Comparison of ENCODE assay signal across 11 cellular contexts in the genomic region with DNA sequence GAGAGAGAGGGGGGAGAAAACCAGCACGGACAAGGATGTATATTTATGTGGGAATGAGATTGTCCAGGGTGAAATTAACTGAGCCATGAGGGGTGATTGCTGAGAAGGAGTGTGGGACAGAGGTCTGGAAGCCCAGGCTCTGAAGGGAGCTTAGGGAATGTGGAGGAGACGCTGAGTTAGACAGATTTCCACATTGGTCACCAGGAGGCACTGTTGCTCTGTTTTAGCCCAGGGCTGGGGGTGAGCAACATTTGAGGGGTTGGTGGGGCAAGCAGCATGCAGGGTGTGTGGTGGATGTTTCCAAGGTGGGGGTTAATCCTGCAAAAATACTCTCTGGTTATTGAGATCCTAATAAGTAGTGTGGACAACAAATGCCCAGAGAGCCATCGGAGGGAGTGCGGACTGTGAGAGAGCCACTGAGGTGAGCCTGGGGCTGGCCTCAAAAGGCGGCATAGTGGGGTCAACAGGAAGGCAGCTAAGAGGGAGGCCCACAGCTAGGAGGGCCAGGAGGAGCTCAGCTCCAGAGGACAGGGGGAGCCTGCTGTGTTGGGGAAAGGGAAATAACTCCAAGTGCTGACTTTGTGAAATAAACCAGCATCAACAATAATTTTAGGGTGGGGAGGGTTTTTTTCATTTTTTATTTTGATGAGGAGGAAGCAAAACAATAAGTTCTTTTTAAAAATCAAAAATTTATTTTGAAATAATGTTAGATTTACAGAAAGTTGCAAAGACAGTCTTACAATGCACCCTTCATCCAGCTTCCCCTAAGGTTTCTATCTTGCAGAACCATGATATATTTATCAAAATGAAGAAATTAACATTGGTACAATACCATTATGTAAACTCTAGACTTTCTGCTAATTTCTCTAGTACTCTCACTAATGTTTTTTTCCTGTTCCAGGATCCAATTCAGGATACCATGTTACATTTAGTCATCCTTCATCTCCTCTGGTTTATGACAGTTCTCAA.
DNase-seq lines count a peak whose midpoint lies in the region; ATAC-seq and TF ChIP-seq lines count a peak whose summit lies in the region.
"Had no signal": no experiment of that assay in that cellular context is flagged by ENCODE, and none has a peak within 500 bp of the region (broad histone marks: within the 10 kb centered on the region; RNA-seq: fewer than 3 reads in every experiment).

No MANE protein-coding gene starts in this region.

- H3K9me2 ChIP-seq in hepatocyte (replicated peaks; ENCODE audit: insufficient read depth) = no peaks in the 10 kb centered on the region

- H3K36me3 ChIP-seq in hepatocyte (replicated peaks; ENCODE audit: insufficient read depth, low read depth) (no peaks in the 10 kb centered on the region), HAP-1 (replicated peaks) (no peaks in the 10 kb centered on the region)
- H3K36me3 ChIP-seq: right atrium auricular region had no signal

- H3K4me3 ChIP-seq in hepatocyte (no peak overlapping the region), HAP-1 (no peak overlapping the region)
- H3K4me3 ChIP-seq: right atrium auricular region had no signal

- DNase-seq in AG08395 (ENCODE audit: low spot score) (peak; percentile 27), RPMI7951 (ENCODE audit: low read depth) (peak; percentile 30), hepatocyte (ENCODE audit: low spot score) (no peak), HAP-1 (ENCODE audit: low spot score in 2 of 2) (no peak), inferior parietal cortex (ENCODE audit: extremely low spot score) (no peak), HUDEP-2 (lab: John Stamatoyannopoulos, UW; ENCODE audit: unreplicated experiment in 76 of 76) (no peak)
- DNase-seq: activated gamma-delta T cell treated with Interleukin-2 at 50 U/mL for 16 hours, T-helper 1 cell had no signal

- H3K4me1 ChIP-seq in hepatocyte (ENCODE audit: insufficient read depth) = no peaks in the 10 kb centered on the region
- no peaks in the 10 kb centered on the region for H3K4me1 ChIP-seq in HAP-1
- H3K4me1 ChIP-seq: right atrium auricular region had no signal

- TF ChIP-seq CTCF in GM12874 (IDR thresholded peaks at IDR 0.05; ENCODE audit: insufficient read depth, low read depth, low read length) = peak; percentile 43; the same call in 1 of the 2 replicates
- TF ChIP-seq CTCF in hepatocyte (IDR thresholded peaks at IDR 0.05; ENCODE audit: poor library complexity) = peak; percentile 20

- H3K4me2 ChIP-seq in hepatocyte = no peak overlapping the region

- ATAC-seq in GM21367 (IDR thresholded peaks at IDR 0.05; ENCODE audit: unreplicated experiment) = no peak

- in situ Hi-C loops in HAP-1 (cut with MboI; ENCODE audit: low sequenced_read_pairs) = no loop called here

- WGBS in hepatocyte (ENCODE audit: low lambda C conversion rate, missing lambda C conversion rate) = 73% methylated on average over 5 of the region's 5 CpGs

- H3K9me3 ChIP-seq in hepatocyte (ENCODE audit: low read depth) (no peaks in the 10 kb centered on the region), HAP-1 (no peaks in the 10 kb centered on the region)
- H3K9me3 ChIP-seq: right atrium auricular region had no signal

- peaks cover 5% of the 10 kb centered on the region for H3K27me3 ChIP-seq in hepatocyte
- H3K27me3 ChIP-seq in HAP-1 (ENCODE audit: low read depth) = no peaks in the 10 kb centered on the region
- H3K27me3 ChIP-seq: right atrium auricular region had no signal

- H4K20me1 ChIP-seq in hepatocyte (ENCODE audit: insufficient read depth, poor library complexity, severe bottlenecking) = no peaks in the 10 kb centered on the region

- H3K27ac ChIP-seq in hepatocyte = no peak overlapping the region
- H3K27ac ChIP-seq: right atrium auricular region had no signal

- no peak overlapping the region for H2AFZ ChIP-seq in hepatocyte

- no peaks in the 10 kb centered on the region for H3K79me2 ChIP-seq in hepatocyte

Comparison
In these comparisons a context has a peak if more than half of its experiments do, and no peak if none do; other contexts are left out.
1. DNase-seq: peak in AG08395 (single experiment) and RPMI7951 (single experiment); none in hepatocyte (single experiment), HAP-1 (0 of 2), inferior parietal cortex (single experiment) and HUDEP-2 (0 of 76).